Comparison of ENCODE assay signal across 8 cellular contexts in the genomic region with DNA sequence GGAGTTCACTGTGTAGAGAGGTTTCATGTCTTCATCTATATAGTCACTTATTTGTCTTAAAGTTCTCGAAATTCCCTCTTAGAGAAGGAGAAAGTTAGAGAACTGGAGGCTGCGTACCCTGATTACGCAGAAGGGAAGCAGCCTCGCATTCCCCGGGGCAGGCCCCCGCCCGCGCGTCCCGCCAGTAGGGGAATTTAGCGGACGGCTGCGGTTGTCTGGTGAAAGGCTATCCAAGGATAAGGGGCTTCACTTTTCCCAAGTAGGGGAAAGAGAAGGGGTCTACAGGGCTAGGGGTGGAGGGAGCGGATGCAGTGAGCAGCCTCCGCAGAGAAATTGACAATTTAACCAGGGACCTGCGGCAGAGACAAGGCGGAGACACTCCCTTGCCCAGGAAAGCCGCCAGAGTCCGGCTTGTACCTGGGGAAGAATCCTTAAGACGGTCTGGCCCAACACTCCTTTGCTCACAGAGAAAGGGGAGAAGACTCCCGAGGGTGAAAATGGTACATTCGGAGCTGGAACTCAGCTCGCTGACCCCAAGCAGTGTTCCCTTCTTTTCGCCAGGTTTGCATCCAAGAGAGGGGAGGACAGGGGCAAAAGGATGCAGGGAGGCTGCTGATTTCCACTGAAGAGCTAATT. TPM values are rescaled to one million over a fixed set of nuclear protein-coding genes. Genes with fewer than 3 reads are reported as not detected.
DNase-seq lines count a peak whose midpoint lies in the region; ATAC-seq lines count a peak whose summit lies in the region.

No MANE protein-coding gene starts in this region.

- H3K27ac Mint-ChIP-seq in CD4-positive, CD25-positive, alpha-beta regulatory T cell, result no peak overlapping the region
- no peak overlapping the region for H3K27ac Mint-ChIP-seq in immature natural killer cell

- no peak overlapping the region for H3K4me3 ChIP-seq in CD4-positive, CD25-positive, alpha-beta regulatory T cell (ENCODE audit: low read depth, low read length)
- H3K4me3 ChIP-seq in adipocyte (ENCODE audit: low read length), result peak overlapping the region; percentile 95
- H3K4me3 ChIP-seq in right cardiac atrium (ENCODE audit: low read length), result peak overlapping the region; percentile 62

- H3K9ac ChIP-seq in adipocyte (ENCODE audit: low read length), result peak overlapping the region; percentile 97

- intact Hi-C loops in right cardiac atrium (cut with DNase I), result loop anchor here in 1 of 4 donors (10.0 kb wide), 1 partner anchor 150 kb away; no protein-coding TSS in a partner anchor
- intact Hi-C loops in posterior vena cava (cut with DNase I), result loop anchor here in 1 of 2 donors (5.0 kb wide), 1 partner anchor 157 kb away; no protein-coding TSS in a partner anchor

- peaks cover 13% of the 10 kb centered on the region for H3K27me3 Mint-ChIP-seq in CD4-positive, CD25-positive, alpha-beta regulatory T cell
- peaks cover 1 to 3% (median 2%) of the 10 kb centered on the region in 3 donors for H3K27me3 Mint-ChIP-seq in immature natural killer cell (ENCODE audit: low read depth in 3 of 3)

- H3K4me1 ChIP-seq in CD4-positive, CD25-positive, alpha-beta regulatory T cell (ENCODE audit: control insufficient read depth, insufficient read depth, low read length, poor library complexity, severe bottlenecking), result no peaks in the 10 kb centered on the region
- H3K4me1 ChIP-seq in adipocyte (ENCODE audit: control insufficient read depth, insufficient read depth, low read length), result peaks cover 53% of the 10 kb centered on the region
- H3K4me1 ChIP-seq in right cardiac atrium (ENCODE audit: control insufficient read depth, insufficient read depth, low read length), result peaks cover 4% of the 10 kb centered on the region

- H3K36me3 Mint-ChIP-seq in CD4-positive, CD25-positive, alpha-beta regulatory T cell, result no peaks in the 10 kb centered on the region
- peaks cover 0 to 4% (median 3%) of the 10 kb centered on the region in 3 donors for H3K36me3 Mint-ChIP-seq in immature natural killer cell

- no peak for DNase-seq in CD4-positive, CD25-positive, alpha-beta regulatory T cell
- DNase-seq in adipocyte (ENCODE audit: low read depth) (peak; percentile 82), right cardiac atrium (peak; percentile 51 to 74 (median 73)), posterior vena cava (ENCODE audit: low spot score) (peak; percentile 82), NOMO-1 treated with DMSO at 0.1 percent for 48 hours (lab: John Stamatoyannopoulos, UW; ENCODE audit: unreplicated experiment) (no peak), immature natural killer cell (no peak), inferior parietal cortex (ENCODE audit: extremely low spot score) (no peak)

- H3K4me3 Mint-ChIP-seq in CD4-positive, CD25-positive, alpha-beta regulatory T cell, result peak overlapping the region in 3 of 4 donors; percentile 53 to 87 (median 60)
- no peak overlapping the region for H3K4me3 Mint-ChIP-seq in immature natural killer cell

- no peak for ATAC-seq in CD4-positive, CD25-positive, alpha-beta regulatory T cell (ENCODE audit: low read depth in 2 of 2)
- ATAC-seq in right cardiac atrium (peak; percentile 38 to 44), GM19023 (IDR thresholded peaks at IDR 0.05; ENCODE audit: unreplicated experiment) (no peak)

- no peak overlapping the region for H3K27ac ChIP-seq in CD4-positive, CD25-positive, alpha-beta regulatory T cell (ENCODE audit: insufficient read depth, low read length, poor library complexity, severe bottlenecking)
- peak overlapping the region; percentile 89 for H3K27ac ChIP-seq in right cardiac atrium (ENCODE audit: low read length)

- no peaks in the 10 kb centered on the region for H3K36me3 ChIP-seq in CD4-positive, CD25-positive, alpha-beta regulatory T cell (ENCODE audit: control insufficient read depth, insufficient read depth, low read length)
- H3K36me3 ChIP-seq in adipocyte (ENCODE audit: control insufficient read depth, insufficient read depth, low read length, severe bottlenecking), result no peaks in the 10 kb centered on the region

- 5% methylated on average over 24 of the region's 24 CpGs for WGBS in right cardiac atrium

- H3K9me3 ChIP-seq in CD4-positive, CD25-positive, alpha-beta regulatory T cell (ENCODE audit: control insufficient read depth in 2 of 2, low read length in 2 of 2), result no peaks in the 10 kb centered on the region
- H3K9me3 ChIP-seq in adipocyte (ENCODE audit: control insufficient read depth, low read length) (no peaks in the 10 kb centered on the region), right cardiac atrium (ENCODE audit: control insufficient read depth, low read length) (no peaks in the 10 kb centered on the region)

- H3K4me1 Mint-ChIP-seq in CD4-positive, CD25-positive, alpha-beta regulatory T cell, result peaks cover 0 to 13% (median 2%) of the 10 kb centered on the region in 4 donors
- peaks cover 0 to 5% of the 10 kb centered on the region in 2 donors for H3K4me1 Mint-ChIP-seq in immature natural killer cell

- no peaks in the 10 kb centered on the region for H3K27me3 ChIP-seq in CD4-positive, CD25-positive, alpha-beta regulatory T cell (ENCODE audit: control insufficient read depth, insufficient read depth, low read length)
- H3K27me3 ChIP-seq in adipocyte (replicated peaks; ENCODE audit: control insufficient read depth, insufficient read depth, low read length) (no peaks in the 10 kb centered on the region), right cardiac atrium (ENCODE audit: control insufficient read depth, insufficient read depth) (no peaks in the 10 kb centered on the region)

- peaks cover 0 to 9% (median 3%) of the 10 kb centered on the region in 7 donors for H3K9me3 Mint-ChIP-seq in CD4-positive, CD25-positive, alpha-beta regulatory T cell
- peaks cover 0 to 43% (median 17%) of the 10 kb centered on the region in 6 donors for H3K9me3 Mint-ChIP-seq in immature natural killer cell

RNA-seq across cellular contexts. Expression of a gene that starts 1.0 kb away (rescaled TPM):
- not detected for total RNA-seq in CD4-positive, CD25-positive, alpha-beta regulatory T cell
- not detected for polyA plus RNA-seq in CD4-positive, CD25-positive, alpha-beta regulatory T cell
- total RNA-seq in right cardiac atrium (1 to 10 TPM; 7.4 to 9.9 (median 7.9) TPM), posterior vena cava (10 to 100 TPM; 17.9 to 21.0 TPM)
- polyA plus RNA-seq in right cardiac atrium (3.2 TPM), immature natural killer cell (not detected)

Comparison
In these comparisons a context has a peak if more than half of its experiments do, and no peak if none do; other contexts are left out.
1. ATAC-seq: peak in right cardiac atrium (2 of 2); none in CD4-positive, CD25-positive, alpha-beta regulatory T cell (0 of 2) and GM19023 (single experiment).
2. DNase-seq: peak in adipocyte (single experiment), right cardiac atrium (3 of 3) and posterior vena cava (single experiment); none in CD4-positive, CD25-positive, alpha-beta regulatory T cell (0 of 3), NOMO-1 treated with DMSO at 0.1 percent for 48 hours (single experiment), immature natural killer cell (0 of 3) and inferior parietal cortex (single experiment).
3. H3K4me3 Mint-ChIP-seq: peak in CD4-positive, CD25-positive, alpha-beta regulatory T cell (3 of 4); none in immature natural killer cell (0 of 5).